20 cellular contexts compared by ENCODE assay signal in the genomic region with DNA sequence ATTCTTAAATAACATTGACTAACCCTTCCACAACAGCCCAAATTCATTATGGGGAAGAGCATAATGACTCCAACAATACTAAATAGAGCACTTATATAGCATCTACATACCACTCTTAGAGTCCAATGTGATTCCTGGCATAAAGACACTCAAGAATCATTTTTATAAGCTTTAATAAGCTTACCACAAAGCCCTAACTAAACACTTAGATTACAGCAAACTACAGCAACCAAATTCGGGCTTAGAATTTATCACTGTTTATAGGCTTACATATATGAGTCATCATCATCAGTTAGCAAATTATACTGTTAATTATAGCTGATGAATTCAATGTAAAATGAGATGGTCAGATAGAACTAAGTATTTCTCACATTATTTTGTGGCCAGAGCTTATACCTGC.
"Had no signal": no experiment of that assay in that cellular context is flagged by ENCODE, and none has a peak within 500 bp of the region (broad histone marks: within the 10 kb centered on the region; RNA-seq: fewer than 3 reads in every experiment).

No MANE protein-coding gene starts in this region.

- H3K9me3 ChIP-seq: esophagus muscularis mucosa, gastrocnemius medialis, thoracic aorta, upper lobe of left lung had no signal

- H3K27ac ChIP-seq: coronary artery, esophagus muscularis mucosa, gastrocnemius medialis, thoracic aorta, upper lobe of left lung, WERI-Rb-1 had no signal

- H3K4me3 ChIP-seq: coronary artery, esophagus muscularis mucosa, gastrocnemius medialis, thoracic aorta, upper lobe of left lung had no signal

- DNase-seq: activated CD4-positive, alpha-beta T cell treated with anti-CD3 and anti-CD28 coated beads, Interleukin-2, amount 10 ng/mL, durations not matched to agents 7 days and 5 days; activated CD4-positive, CD25-positive, alpha-beta regulatory T cell treated with anti-CD3 and anti-CD28 coated beads, Interleukin-2, amount 50 U/mL, for 72 hours; activated CD8-positive, alpha-beta memory T cell treated with anti-CD3 and anti-CD28 coated beads, Interleukin-2, amount 10 ng/mL, durations not matched to agents 7 days and 5 days; activated CD8-positive, alpha-beta T cell treated with anti-CD3 and anti-CD28 coated beads for 36 hours; activated effector memory CD4-positive, alpha-beta T cell treated with anti-CD3 and anti-CD28 coated beads, Interleukin-2, amount 50 U/mL, for 16 hours; activated naive CD4-positive, alpha-beta T cell treated with anti-CD3 and anti-CD28 coated beads, Interleukin-2, amount 10 ng/mL, durations not matched to agents 7 days and 5 days; activated T-cell treated with anti-CD3 and anti-CD28 coated beads for 4 hours; cerebellar nuclear complex; gastrocnemius medialis; hypothalamus; nephron progenitor cell; stimulated activated CD4-positive, alpha-beta T cell treated with anti-CD3 and anti-CD28 coated beads, Interleukin-2, amount 100 ng/mL, for 48 hours; stimulated activated CD8-positive, alpha-beta memory T cell treated with anti-CD3 and anti-CD28 coated beads, Interleukin-4, amount 100 ng/mL, for 48 hours; stimulated activated naive B cell treated with anti-CD40 and anti-IgM and Interleukin-4, amounts not matched to agents 10 μg/mL and 1 μg/mL and 100 μg/mL, for 72 hours; upper lobe of left lung; WERI-Rb-1 had no signal

- H3K27me3 ChIP-seq: esophagus muscularis mucosa, gastrocnemius medialis, upper lobe of left lung had no signal

- ATAC-seq: activated CD8-positive, alpha-beta memory T cell treated with anti-CD3 and anti-CD28 coated beads, Interleukin-2, amount 10 ng/mL, durations not matched to agents 7 days and 5 days; activated CD8-positive, alpha-beta T cell treated with anti-CD3 and anti-CD28 coated beads for 36 hours; gastrocnemius medialis; sciatic nerve; stimulated activated naive B cell treated with anti-CD40 and anti-IgM and Interleukin-4, amounts not matched to agents 10 μg/mL and 1 μg/mL and 100 μg/mL, for 72 hours had no signal

- H3K36me3 ChIP-seq: WERI-Rb-1 had no signal
